10 cellular contexts compared by ENCODE assay signal in the genomic region with DNA sequence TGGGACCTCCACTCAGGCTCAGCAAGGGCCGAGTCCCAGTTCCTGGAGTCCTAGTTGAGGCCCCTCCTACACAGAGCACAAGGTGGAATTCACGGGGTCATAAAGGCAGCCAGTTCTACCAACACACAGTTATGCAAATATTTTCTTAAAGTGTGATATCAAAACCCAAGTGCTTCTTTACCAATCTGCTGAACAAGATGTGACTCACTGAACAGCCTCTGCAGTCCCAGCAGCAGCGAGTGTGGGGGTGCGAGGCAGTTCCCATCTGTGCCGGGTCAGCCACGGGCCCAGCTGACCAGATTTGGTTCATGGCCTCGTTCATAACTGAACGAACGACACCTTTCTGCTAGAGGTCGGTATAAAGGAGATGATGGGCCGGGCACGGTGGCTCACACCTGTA. TPM values are rescaled to one million over a fixed set of nuclear protein-coding genes. Genes with fewer than 3 reads are reported as not detected.
DNase-seq lines count a peak whose midpoint lies in the region; ATAC-seq and TF ChIP-seq lines count a peak whose summit lies in the region.
"Had no signal": no experiment of that assay in that cellular context is flagged by ENCODE, and none has a peak within 500 bp of the region (broad histone marks: within the 10 kb centered on the region; RNA-seq: fewer than 3 reads in every experiment).

No MANE protein-coding gene starts in this region.

- intact Hi-C loops in activated T-helper 1 cell treated with anti-CD3 and anti-CD28 coated beads, Interleukin-12 subunit alpha, Interleukin-12 subunit beta, Interleukin-2, Interleukin-4 antibody, amounts not matched to agents 30 ng/mL and 10 ng/mL and 1 ng/mL, durations not matched to agents 14 hours and 24 hours and 36 hours (cut with micrococcal nuclease), result loop anchor here (5.0 kb wide), 1 partner anchor 271 kb away; no protein-coding TSS in a partner anchor
- intact Hi-C loops in lower lobe of right lung (cut with DNase I), result no loop called here

- H3K27me3 Mint-ChIP-seq in activated T-helper 1 cell treated with anti-CD3 and anti-CD28 coated beads, Interleukin-12 subunit alpha, Interleukin-12 subunit beta, Interleukin-2, Interleukin-4 antibody, amounts not matched to agents 30 ng/mL and 10 ng/mL and 1 ng/mL, durations not matched to agents 14 hours and 24 hours and 36 hours (ENCODE audit: insufficient read depth), result no peaks in the 10 kb centered on the region

- H3K36me3 Mint-ChIP-seq in activated T-helper 1 cell treated with anti-CD3 and anti-CD28 coated beads, Interleukin-12 subunit alpha, Interleukin-12 subunit beta, Interleukin-2, Interleukin-4 antibody, amounts not matched to agents 30 ng/mL and 10 ng/mL and 1 ng/mL, durations not matched to agents 14 hours and 24 hours and 36 hours (ENCODE audit: low read depth), result no peaks in the 10 kb centered on the region

- H3K27ac Mint-ChIP-seq in activated T-helper 1 cell treated with anti-CD3 and anti-CD28 coated beads, Interleukin-12 subunit alpha, Interleukin-12 subunit beta, Interleukin-2, Interleukin-4 antibody, amounts not matched to agents 30 ng/mL and 10 ng/mL and 1 ng/mL, durations not matched to agents 14 hours and 24 hours and 36 hours, result peak overlapping the region; percentile 45
- H3K27ac Mint-ChIP-seq: CD4-positive, alpha-beta T cell had no signal

- no peaks in the 10 kb centered on the region for H3K9me3 Mint-ChIP-seq in activated T-helper 1 cell treated with anti-CD3 and anti-CD28 coated beads, Interleukin-12 subunit alpha, Interleukin-12 subunit beta, Interleukin-2, Interleukin-4 antibody, amounts not matched to agents 30 ng/mL and 10 ng/mL and 1 ng/mL, durations not matched to agents 14 hours and 24 hours and 36 hours
- H3K9me3 Mint-ChIP-seq: CD4-positive, alpha-beta T cell; naive thymus-derived CD4-positive, alpha-beta T cell had no signal

- H3K27me3 ChIP-seq in lower lobe of right lung (ENCODE audit: low read depth), result peaks cover 28% of the 10 kb centered on the region

- H3K27ac ChIP-seq in lower lobe of right lung, result peak overlapping the region; percentile 87

- TF ChIP-seq CTCF in lower lobe of right lung (IDR thresholded peaks at IDR 0.05), result no peak
- no peak for TF ChIP-seq CTCF in omental fat pad (IDR thresholded peaks at IDR 0.05)

- H3K4me3 ChIP-seq in lower lobe of right lung, result no peak overlapping the region

- no peaks in the 10 kb centered on the region for H3K9me3 ChIP-seq in lower lobe of right lung

- H3K4me3 Mint-ChIP-seq in activated T-helper 1 cell treated with anti-CD3 and anti-CD28 coated beads, Interleukin-12 subunit alpha, Interleukin-12 subunit beta, Interleukin-2, Interleukin-4 antibody, amounts not matched to agents 30 ng/mL and 10 ng/mL and 1 ng/mL, durations not matched to agents 14 hours and 24 hours and 36 hours, result peak overlapping the region; percentile 75

- DNase-seq in Caki2 (ENCODE audit: low read depth) (peak; percentile 64), lower lobe of right lung (no peak), omental fat pad (ENCODE audit: low spot score) (no peak), DMS53 treated with DMSO at 0.1 percent for 48 hours (lab: John Stamatoyannopoulos, UW; ENCODE audit: unreplicated experiment) (no peak)
- no peak for DNase-seq in activated T-helper 1 cell treated with anti-CD3 and anti-CD28 coated beads, Interleukin-12 subunit alpha, Interleukin-12 subunit beta, Interleukin-2, Interleukin-4 antibody, amounts not matched to agents 30 ng/mL and 10 ng/mL and 1 ng/mL, durations not matched to agents 14 hours and 24 hours and 36 hours (ENCODE audit: low spot score)

- in situ Hi-C loops in Caki2 (cut with HindIII; ENCODE audit: low pct_unique_long_range_greater_than_20kb, low sequenced_read_pairs), result no loop called here

- ATAC-seq in GM18867 (IDR thresholded peaks at IDR 0.05; ENCODE audit: unreplicated experiment) (peak; percentile 33), lower lobe of right lung (no peak), omental fat pad (ENCODE audit: low FRiP score) (no peak), HG03045 (IDR thresholded peaks at IDR 0.05; ENCODE audit: unreplicated experiment) (no peak), HG03469 (IDR thresholded peaks at IDR 0.05; ENCODE audit: unreplicated experiment) (no peak)

- no peaks in the 10 kb centered on the region for H3K36me3 ChIP-seq in lower lobe of right lung

- peaks cover 48% of the 10 kb centered on the region for H3K4me1 ChIP-seq in lower lobe of right lung

- peaks cover 22% of the 10 kb centered on the region for H3K4me1 Mint-ChIP-seq in activated T-helper 1 cell treated with anti-CD3 and anti-CD28 coated beads, Interleukin-12 subunit alpha, Interleukin-12 subunit beta, Interleukin-2, Interleukin-4 antibody, amounts not matched to agents 30 ng/mL and 10 ng/mL and 1 ng/mL, durations not matched to agents 14 hours and 24 hours and 36 hours (ENCODE audit: low read depth)

RNA-seq across cellular contexts. Expression of a gene that starts 4.5 kb away (rescaled TPM):
- 62.0 and 90.0 TPM in 2 replicates for total RNA-seq in Caki2 (2014; rRNA removed; shearing (Covaris generic); ENCODE audit: low replicate concordance)
- 33.8 TPM in 2 replicates for total RNA-seq in activated T-helper 1 cell treated with anti-CD3 and anti-CD28 coated beads, Interleukin-12 subunit alpha, Interleukin-12 subunit beta, Interleukin-2, Interleukin-4 antibody, amounts not matched to agents 30 ng/mL and 10 ng/mL and 1 ng/mL, durations not matched to agents 14 hours and 24 hours and 36 hours
- total RNA-seq in lower lobe of right lung (38.8 TPM), omental fat pad (10 to 100 TPM; 20.5 to 34.8 (median 23.4) TPM)

RNA-seq across cellular contexts. Expression of a gene that starts 9.1 kb away (rescaled TPM):
- 0.37 TPM in 1 of 2 replicates, not detected in the other for total RNA-seq in Caki2 (2014; rRNA removed; shearing (Covaris generic); ENCODE audit: low replicate concordance)
- 1.3 TPM in 2 replicates for total RNA-seq in activated T-helper 1 cell treated with anti-CD3 and anti-CD28 coated beads, Interleukin-12 subunit alpha, Interleukin-12 subunit beta, Interleukin-2, Interleukin-4 antibody, amounts not matched to agents 30 ng/mL and 10 ng/mL and 1 ng/mL, durations not matched to agents 14 hours and 24 hours and 36 hours
- total RNA-seq in lower lobe of right lung, result 48.3 TPM
- total RNA-seq in omental fat pad, result 10 to 100 TPM in 1 of 4 donors, 1 to 10 TPM in 3; 2.9 to 16.7 (median 7.7) TPM
- total RNA-seq: CD4-positive, alpha-beta T cell had no signal

RNA-seq across cellular contexts. Expression of a gene that starts 20.8 kb away (rescaled TPM):
- 35.7 and 47.6 TPM in 2 replicates for total RNA-seq in Caki2 (2014; rRNA removed; shearing (Covaris generic); ENCODE audit: low replicate concordance)
- 54.7 and 55.9 TPM in 2 replicates for total RNA-seq in activated T-helper 1 cell treated with anti-CD3 and anti-CD28 coated beads, Interleukin-12 subunit alpha, Interleukin-12 subunit beta, Interleukin-2, Interleukin-4 antibody, amounts not matched to agents 30 ng/mL and 10 ng/mL and 1 ng/mL, durations not matched to agents 14 hours and 24 hours and 36 hours
- total RNA-seq in lower lobe of right lung (57.5 TPM), omental fat pad (10 to 100 TPM; 14.0 to 45.1 (median 29.3) TPM)

RNA-seq across cellular contexts. Expression of a gene that starts 21.3 kb away (rescaled TPM):
- total RNA-seq in Caki2 (2014; rRNA removed; shearing (Covaris generic); ENCODE audit: low replicate concordance), result 0.38 and 0.84 TPM in 2 replicates
- 0.16 and 0.20 TPM in 2 replicates for total RNA-seq in activated T-helper 1 cell treated with anti-CD3 and anti-CD28 coated beads, Interleukin-12 subunit alpha, Interleukin-12 subunit beta, Interleukin-2, Interleukin-4 antibody, amounts not matched to agents 30 ng/mL and 10 ng/mL and 1 ng/mL, durations not matched to agents 14 hours and 24 hours and 36 hours
- total RNA-seq in lower lobe of right lung (2.6 TPM), omental fat pad (1 to 10 TPM in 3 of 4 donors, under 1 TPM in 1; 0.96 to 4.4 (median 1.4) TPM)

RNA-seq across cellular contexts. Expression of a gene that starts 22.6 kb away (rescaled TPM):
- total RNA-seq in Caki2 (2014; rRNA removed; shearing (Covaris generic); ENCODE audit: low replicate concordance), result 1.6 TPM in 1 of 2 replicates, not detected in the other
- 5.4 and 6.1 TPM in 2 replicates for total RNA-seq in activated T-helper 1 cell treated with anti-CD3 and anti-CD28 coated beads, Interleukin-12 subunit alpha, Interleukin-12 subunit beta, Interleukin-2, Interleukin-4 antibody, amounts not matched to agents 30 ng/mL and 10 ng/mL and 1 ng/mL, durations not matched to agents 14 hours and 24 hours and 36 hours
- total RNA-seq in lower lobe of right lung (1.2 TPM), omental fat pad (1 to 10 TPM in 1 of 4 donors, under 1 TPM in 3; 0.37 to 6.5 (median 0.68) TPM)
